Comparison of ENCODE assay signal across 18 cellular contexts in genomic region chr7:57354195-57354594, GRCh38.
A peak's percentile ranks its signal among the peaks of the same experiment; 100 is the strongest.
DNase-seq lines count a peak whose midpoint lies in the region; ATAC-seq, FAIRE-seq and TF ChIP-seq lines count a peak whose summit lies in the region.
"Had no signal": no experiment of that assay in that cellular context is flagged by ENCODE, and none has a peak within 500 bp of the region (broad histone marks: within the 10 kb centered on the region; RNA-seq: fewer than 3 reads in every experiment).

No MANE protein-coding gene starts in this region.

- no peaks in the 10 kb centered on the region for H4K20me1 ChIP-seq in HepG2 (ENCODE audit: insufficient read depth, low read length)

- 61 to 79% (median 71%) methylated on average over 3 of the region's 3 CpGs for WGBS in heart left ventricle, 4 donors
- 56% methylated on average over 3 of the region's 3 CpGs for WGBS in right lobe of liver (ENCODE audit: insufficient coverage, low coverage, low lambda C conversion rate, missing lambda C conversion rate)
- WGBS in HepG2 (ENCODE audit: low lambda C conversion rate) = 15% methylated on average over 3 of the region's 3 CpGs
- WGBS in endodermal cell (ENCODE audit: insufficient coverage in 1 of 2, insufficient read length in 1 of 2), 2 experiments = 83% methylated on average over 3 of the region's 3 CpGs; no CpG with 5 or more reads in 1 of the 2 experiments

- H3K4me3 ChIP-seq in heart left ventricle (no peak overlapping the region), right atrium auricular region (no peak overlapping the region), right lobe of liver (no peak overlapping the region), HepG2 (replicated peaks in 1 of 3; ENCODE audit: insufficient read depth in 1 of 3, low read depth in 2 of 3, low read length in 3 of 3) (no peak overlapping the region), endodermal cell (ENCODE audit: low read length) (peak overlapping the region; percentile 23)
- H3K4me3 ChIP-seq: GM23338 had no signal

- ATAC-seq in heart left ventricle = peak in 2 of 4 donors; percentile 7 to 31
- ATAC-seq in right lobe of liver = peak in 3 of 4 donors; percentile 29 to 73 (median 53)
- ATAC-seq in HepG2 = no peak
- ATAC-seq in activated T-cell treated with anti-CD3 and anti-CD28 coated beads, Interleukin-2, amount 50 U/mL, for 72 hours (replicated peaks in 1 of 2) = no peak
- ATAC-seq: GM23338, HCT116 had no signal

- BruUV-seq in HepG2 (replicated peaks; lab: Mats Ljungman, UMichigan) = no TSS peak

- H3K9ac ChIP-seq in HepG2 (ENCODE audit: insufficient read depth, low read depth, low read length) = no peak overlapping the region
- H3K9ac ChIP-seq in endodermal cell (ENCODE audit: extremely low read depth, low read length, poor library complexity, severe bottlenecking) = no peak overlapping the region

- no peak for TF ChIP-seq EP300 in HepG2 (IDR thresholded peaks at IDR 0.05; ENCODE audit: low read depth in 2 of 2, low read length in 2 of 2)
- TF ChIP-seq EP300 in HepG2 (CRISPR knock-in tag; IDR thresholded peaks at IDR 0.05; ENCODE audit: borderline replicate concordance) = no peak

- no peak overlapping the region for H3K4me3 Mint-ChIP-seq in endodermal cell
- H3K4me3 Mint-ChIP-seq in activated T-cell treated with anti-CD3 and anti-CD28 coated beads, Interleukin-2, amount 50 U/mL, for 72 hours = no peak overlapping the region
- H3K4me3 Mint-ChIP-seq: CD4-positive, alpha-beta memory T cell; GM23338; H9 had no signal

- TF ChIP-seq CTCF in heart left ventricle (IDR thresholded peaks at IDR 0.05) (no peak), right atrium auricular region (IDR thresholded peaks at IDR 0.05) (no peak), right lobe of liver (IDR thresholded peaks at IDR 0.05) (no peak), HepG2 (CRISPR knock-in tag; IDR thresholded peaks at IDR 0.05) (no peak), endodermal cell (conservative IDR thresholded peaks at IDR 0.05) (no peak)

- intact Hi-C loops in heart left ventricle (cut with DNase I) (loop anchor here in 1 of 10 donors (10.0 kb wide), 1 partner anchor 51 kb away; no protein-coding TSS in a partner anchor), right lobe of liver (cut with DNase I) (no loop called here), HepG2 (cut with micrococcal nuclease; ENCODE audit: unreplicated experiment) (no loop called here)

- TF ChIP-seq POLR2A in heart left ventricle (IDR thresholded peaks at IDR 0.05) = no peak
- TF ChIP-seq POLR2A in right lobe of liver (IDR thresholded peaks at IDR 0.05) = no peak
- no peak for TF ChIP-seq POLR2A in HepG2 (IDR thresholded peaks at IDR 0.05; ENCODE audit: insufficient read depth in 1 of 2, low read depth in 2 of 2, low read length in 2 of 2)

- POLR2A ChIA-PET in HepG2 (lab: Yijun Ruan, JAX) = no interaction called here

- peak overlapping the region in 9 of 12 donors; percentile 46 to 76 (median 58) for H3K27ac ChIP-seq in heart left ventricle
- H3K27ac ChIP-seq in right atrium auricular region = peak overlapping the region in 1 of 2 donors; percentile 79
- H3K27ac ChIP-seq in right lobe of liver = no peak overlapping the region
- H3K27ac ChIP-seq in HepG2 (ENCODE audit: extremely low read length, insufficient read depth, low read length) = no peak overlapping the region
- H3K27ac ChIP-seq in endodermal cell (ENCODE audit: low read depth, low read length) = no peak overlapping the region

- no peaks in the 10 kb centered on the region for H3K36me3 Mint-ChIP-seq in endodermal cell (ENCODE audit: low read depth)
- H3K36me3 Mint-ChIP-seq in activated T-cell treated with anti-CD3 and anti-CD28 coated beads, Interleukin-2, amount 50 U/mL, for 72 hours (ENCODE audit: insufficient read depth in 2 of 2) = peaks cover 15 to 17% of the 10 kb centered on the region in 2 donors
- H3K36me3 Mint-ChIP-seq: CD4-positive, alpha-beta memory T cell had no signal

- no peak overlapping the region for H3K4me2 ChIP-seq in HepG2 (ENCODE audit: low read depth, low read length)
- H3K4me2 ChIP-seq: GM23338 had no signal

- H3K36me3 ChIP-seq in heart left ventricle (no peaks in the 10 kb centered on the region), right atrium auricular region (no peaks in the 10 kb centered on the region), right lobe of liver (no peaks in the 10 kb centered on the region), HepG2 (replicated peaks in 1 of 2; ENCODE audit: control insufficient read depth in 1 of 2, insufficient read depth in 2 of 2, low read length in 2 of 2) (no peaks in the 10 kb centered on the region), endodermal cell (ENCODE audit: control insufficient read depth, insufficient read depth, low read length) (no peaks in the 10 kb centered on the region)

- no peak for FAIRE-seq in HepG2 (lab: Jason Lieb, UNC)
- FAIRE-seq: GM12891, GM18507 had no signal

- no peak overlapping the region for H3K27ac Mint-ChIP-seq in endodermal cell
- H3K27ac Mint-ChIP-seq in activated T-cell treated with anti-CD3 and anti-CD28 coated beads, Interleukin-2, amount 50 U/mL, for 72 hours = no peak overlapping the region
- H3K27ac Mint-ChIP-seq: CD4-positive, alpha-beta memory T cell; GM23338; H9 had no signal

- CTCF ChIA-PET in HepG2 (lab: Yijun Ruan, JAX; ENCODE audit: low intra/inter-chr PET ratio, low total read pairs) = no interaction called here

- no peak for TF ChIP-seq RAD21 in HepG2 (CRISPR knock-in tag; IDR thresholded peaks at IDR 0.05)

- H3K4me1 ChIP-seq in heart left ventricle (peaks cover 0 to 5% (median 0%) of the 10 kb centered on the region in 12 donors), right atrium auricular region (peaks cover 0 to 3% of the 10 kb centered on the region in 2 donors), right lobe of liver (peaks cover 0 to 8% (median 0%) of the 10 kb centered on the region in 4 donors), HepG2 (ENCODE audit: insufficient read depth, low read length) (no peaks in the 10 kb centered on the region), endodermal cell (ENCODE audit: control insufficient read depth, insufficient read depth, low read length) (no peaks in the 10 kb centered on the region)

- no peaks in the 10 kb centered on the region for H3K4me1 Mint-ChIP-seq in endodermal cell
- H3K4me1 Mint-ChIP-seq in activated T-cell treated with anti-CD3 and anti-CD28 coated beads, Interleukin-2, amount 50 U/mL, for 72 hours (ENCODE audit: low read depth) = no peaks in the 10 kb centered on the region
- H3K4me1 Mint-ChIP-seq: CD4-positive, alpha-beta memory T cell; GM23338; H9 had no signal

- no peaks in the 10 kb centered on the region for H3K27me3 Mint-ChIP-seq in endodermal cell (ENCODE audit: insufficient read depth)
- no peaks in the 10 kb centered on the region for H3K27me3 Mint-ChIP-seq in activated T-cell treated with anti-CD3 and anti-CD28 coated beads, Interleukin-2, amount 50 U/mL, for 72 hours (ENCODE audit: low read depth)
- H3K27me3 Mint-ChIP-seq: CD4-positive, alpha-beta memory T cell had no signal

- no peaks in the 10 kb centered on the region for H3K79me2 ChIP-seq in HepG2 (ENCODE audit: insufficient read depth, low read length)

- H2AFZ ChIP-seq in HepG2 (ENCODE audit: low read length) = no peak overlapping the region
- H2AFZ ChIP-seq: GM23338 had no signal

- H3K9me3 ChIP-seq in heart left ventricle = peaks cover 0 to 33% (median 0%) of the 10 kb centered on the region in 12 donors
- H3K9me3 ChIP-seq in right atrium auricular region = no peaks in the 10 kb centered on the region
- no peaks in the 10 kb centered on the region for H3K9me3 ChIP-seq in right lobe of liver
- peaks cover 93% of the 10 kb centered on the region for H3K9me3 ChIP-seq in HepG2 (ENCODE audit: low read length)
- peaks cover 66% of the 10 kb centered on the region for H3K9me3 ChIP-seq in endodermal cell (ENCODE audit: control insufficient read depth, low read length)

- no peak for DNase-seq in heart left ventricle
- DNase-seq in right atrium auricular region (ENCODE audit: low spot score) = no peak
- DNase-seq in right lobe of liver = no peak
- DNase-seq in HepG2 (ENCODE audit: low spot score) = no peak
- no peak for DNase-seq in endodermal cell
- no peak for DNase-seq in activated T-cell treated with anti-CD3 and anti-CD28 coated beads, Interleukin-2, amount 50 U/mL, for 72 hours
- DNase-seq: C1 segment of cervical spinal cord; Calu3; CD4-positive, alpha-beta memory T cell; COR-L47; DMS53; DMS79 treated with DMSO at 0.1 percent for 48 hours; GF-D8; H9 had no signal

- H3K27me3 ChIP-seq in heart left ventricle (no peaks in the 10 kb centered on the region), right atrium auricular region (no peaks in the 10 kb centered on the region), right lobe of liver (no peaks in the 10 kb centered on the region), HepG2 (ENCODE audit: control insufficient read depth in 1 of 2, insufficient read depth in 2 of 2, low read length in 2 of 2) (no peaks in the 10 kb centered on the region), endodermal cell (ENCODE audit: control insufficient read depth, insufficient read depth, low read length, poor library complexity, severe bottlenecking) (no peaks in the 10 kb centered on the region)

- in situ Hi-C loops in HepG2 (cut with HindIII; ENCODE audit: extremely low pct_ligation_motif_present, low pct_unique_long_range_greater_than_20kb) = no loop called here

- H3K9me3 Mint-ChIP-seq in endodermal cell = peaks cover 97% of the 10 kb centered on the region
- peaks cover 12 to 32% of the 10 kb centered on the region in 2 donors for H3K9me3 Mint-ChIP-seq in activated T-cell treated with anti-CD3 and anti-CD28 coated beads, Interleukin-2, amount 50 U/mL, for 72 hours

TF ChIP-seq in HepG2, 621 proteins besides CTCF, POLR2A, EP300 and RAD21:
- no peak for TF ChIP-seq ZFP36 (IDR thresholded peaks at IDR 0.05; ENCODE audit: borderline replicate concordance, low read depth, low read length, partially characterized antibody)
- no peak for TF ChIP-seq NR2F2 (IDR thresholded peaks at IDR 0.05; ENCODE audit: borderline replicate concordance, low read depth)

Comparison
In these comparisons a context has a peak if more than half of its experiments do, and no peak if none do; other contexts are left out.
1. ATAC-seq: peak in right lobe of liver (3 of 4); none in HepG2 (single experiment) and activated T-cell treated with anti-CD3 and anti-CD28 coated beads, Interleukin-2, amount 50 U/mL, for 72 hours (0 of 2).
2. H3K27ac ChIP-seq: peak in heart left ventricle (9 of 12); none in right lobe of liver (0 of 3), HepG2 (single experiment) and endodermal cell (single experiment).